Comparison of ENCODE assay signal across 18 cellular contexts in the genomic region with DNA sequence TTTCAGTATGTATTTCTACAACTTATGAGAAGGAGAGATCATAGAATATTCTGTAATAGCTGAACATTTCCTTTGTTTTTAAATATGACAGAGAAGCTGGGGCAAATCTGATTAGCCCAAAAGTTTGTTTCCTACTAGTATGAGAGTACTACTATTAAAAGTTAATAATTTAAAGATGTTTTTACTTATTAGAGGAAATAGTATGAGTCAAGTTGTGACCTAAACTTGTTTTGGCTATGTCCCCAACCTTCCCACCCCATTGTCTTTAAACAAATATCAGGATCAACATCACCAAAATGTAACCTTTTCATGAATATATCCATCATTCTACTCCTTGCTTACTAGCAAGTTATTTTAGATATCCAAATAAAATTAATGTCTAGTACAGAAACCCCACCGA.
"Had no signal": no experiment of that assay in that cellular context is flagged by ENCODE, and none has a peak within 500 bp of the region (broad histone marks: within the 10 kb centered on the region; RNA-seq: fewer than 3 reads in every experiment).

No MANE protein-coding gene starts in this region.

- H3K4me1 ChIP-seq: gastroesophageal sphincter, lower lobe of right lung, suprapubic skin had no signal

- DNase-seq: activated CD4-positive, alpha-beta T cell treated with anti-CD3 and anti-CD28 coated beads for 1 hour; activated CD4-positive, alpha-beta T cell treated with anti-CD3 and anti-CD28 coated beads, Interleukin-2, amount 50 U/mL, for 4 hours; activated naive CD4-positive, alpha-beta T cell treated with anti-CD3 and anti-CD28 coated beads, Interleukin-2, amount 50 U/mL, for 16 hours; amniotic stem cell; heart right ventricle; left colon; lower lobe of right lung; naive B cell; right cardiac atrium; stimulated activated CD4-positive, alpha-beta T cell treated with anti-CD3 and anti-CD28 coated beads, Interleukin-4, amount 100 ng/mL, for 4 hours; stimulated activated CD8-positive, alpha-beta memory T cell treated with anti-CD3 and anti-CD28 coated beads, Interleukin-4, amount 100 ng/mL, for 48 hours; stimulated activated naive CD8-positive, alpha-beta T cell treated with anti-CD3 and anti-CD28 coated beads, Interleukin-15, Interleukin-2, amounts not matched to agents 100 U/mL and 50 U/mL, for 24 hours; trophoblast cell had no signal

- H3K27me3 ChIP-seq: gastroesophageal sphincter, heart right ventricle, suprapubic skin had no signal

- H3K4me3 Mint-ChIP-seq: naive B cell had no signal

- H3K36me3 Mint-ChIP-seq: naive B cell had no signal

- H3K4me3 ChIP-seq: gastroesophageal sphincter, heart right ventricle, lower lobe of right lung, skin epidermis, suprapubic skin had no signal

- FAIRE-seq: colon had no signal

- H3K27me3 Mint-ChIP-seq: naive B cell had no signal

- H3K27ac ChIP-seq: gastroesophageal sphincter, heart right ventricle, lower lobe of right lung, skin epidermis, suprapubic skin, VCaP had no signal

- H3K9me3 ChIP-seq: gastroesophageal sphincter, heart right ventricle, lower lobe of right lung, suprapubic skin had no signal

- ATAC-seq: gastroesophageal sphincter; heart right ventricle; left colon; lower lobe of right lung; right cardiac atrium; stimulated activated naive CD8-positive, alpha-beta T cell treated with anti-CD3 and anti-CD28 coated beads, Interleukin-15, Interleukin-2, amounts not matched to agents 100 U/mL and 50 U/mL, for 24 hours had no signal

- H3K9me3 Mint-ChIP-seq: naive B cell had no signal

- H3K4me1 Mint-ChIP-seq: naive B cell had no signal
